ENCODE assay signal across 1 cellular context in genomic region chr3:141373768-141374526, GRCh38.
TF ChIP-seq lines count a peak whose summit lies in the region.

No MANE protein-coding gene starts in this region.

TF ChIP-seq in H1, 55 proteins besides CTCF, POLR2A, EP300 and RAD21:
- TF ChIP-seq SUZ12 (IDR thresholded peaks at IDR 0.05; ENCODE audit: low read length): no peak
- TF ChIP-seq RFX5 (IDR thresholded peaks at IDR 0.05; ENCODE audit: borderline replicate concordance, low read depth, low read length): no peak
- no peak for TF ChIP-seq TBP (IDR thresholded peaks at IDR 0.05; ENCODE audit: low read depth, low read length)
- no peak for TF ChIP-seq SAP30 (IDR thresholded peaks at IDR 0.05; ENCODE audit: insufficient read depth, insufficient replicate concordance, low read length)
- TF ChIP-seq JUN (IDR thresholded peaks at IDR 0.05; ENCODE audit: low read depth, low read length): peak; percentile 81; the same call in 1 of the 2 replicates
- peak; percentile 97 for TF ChIP-seq JUND (IDR thresholded peaks at IDR 0.05; ENCODE audit: low read length)
- TF ChIP-seq NANOG (IDR thresholded peaks at IDR 0.05; ENCODE audit: insufficient read depth, low read depth, low read length, poor library complexity, severe bottlenecking): peak; percentile 84
- TF ChIP-seq KDM1A (IDR thresholded peaks at IDR 0.05; ENCODE audit: borderline replicate concordance, low read length): no peak
- TF ChIP-seq BACH1 (IDR thresholded peaks at IDR 0.05; ENCODE audit: low read length): no peak
- TF ChIP-seq ATF3 (IDR thresholded peaks at IDR 0.05; ENCODE audit: insufficient read depth, low read depth, low read length): 0 out of 2 replicates have a peak, but pooled peaks have one; percentile 14
- no peak for TF ChIP-seq TAF7 (optimal IDR thresholded peaks at IDR 0.05; ENCODE audit: borderline replicate concordance, low read depth, low read length)
